ENCODE assay signal across 8 cellular contexts in the genomic region with DNA sequence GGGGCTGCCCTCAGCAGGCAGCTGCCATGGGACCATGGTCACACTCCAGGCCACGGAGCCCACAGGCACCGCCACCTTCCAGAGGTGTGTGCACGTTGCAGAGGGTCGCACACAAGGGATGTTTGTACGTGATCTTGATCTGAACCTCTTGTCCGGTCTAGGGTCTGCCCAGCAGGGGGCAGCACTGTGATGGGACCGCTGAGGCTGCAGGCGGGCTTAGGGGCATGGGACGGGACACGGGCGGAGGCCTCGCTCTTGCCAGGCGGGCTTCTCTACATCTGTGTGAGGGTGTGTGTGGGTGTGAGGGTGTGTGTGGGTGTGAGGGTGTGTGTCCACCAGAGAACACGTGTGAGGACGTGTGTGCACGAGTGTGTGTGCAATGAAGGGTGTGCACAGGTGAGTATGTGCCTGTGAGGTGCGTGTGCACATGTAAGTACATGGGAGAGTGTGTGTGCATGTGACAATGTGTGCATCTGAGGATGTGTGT. TPM values are rescaled to one million over a fixed set of nuclear protein-coding genes. Genes with fewer than 3 reads are reported as not detected.
DNase-seq lines count a peak whose midpoint lies in the region; FAIRE-seq and TF ChIP-seq lines count a peak whose summit lies in the region.

No MANE protein-coding gene starts in this region.

- no peak overlapping the region for H3K9ac ChIP-seq in keratinocyte (ENCODE audit: control insufficient read depth, extremely low read depth, insufficient read depth, low read length)

- H4K20me1 ChIP-seq in keratinocyte (ENCODE audit: control insufficient read depth, extremely low read depth, insufficient read depth, low read length): no peaks in the 10 kb centered on the region

- peak; percentile 27 for DNase-seq in GM19240 (ENCODE audit: insufficient read length, low spot score)
- DNase-seq in T follicular helper cell (ENCODE audit: low read depth): peak; percentile 63
- peak; percentile 20 for DNase-seq in activated naive CD8-positive, alpha-beta T cell treated with anti-CD3 and anti-CD28 coated beads, Interleukin-2, amount 50 U/mL, for 16 hours (ENCODE audit: low read depth, low spot score)
- peak; percentile 5 for DNase-seq in keratinocyte (ENCODE audit: low read depth, low spot score)
- DNase-seq in stimulated activated CD4-positive, alpha-beta T cell treated with anti-CD3 and anti-CD28 coated beads, TNF-alpha, amount 100 ng/mL, for 1 hour (ENCODE audit: low read depth in 3 of 3, low spot score in 1 of 3): peak; percentile 37 to 62 (median 42)
- DNase-seq in SK-N-DZ (ENCODE audit: low spot score): no peak
- no peak for DNase-seq in NCI-H1092 (lab: John Stamatoyannopoulos, UW)
- no peak for DNase-seq in NCI-H1092 treated with DMSO at 0.1 percent for 48 hours (lab: John Stamatoyannopoulos, UW)

- no peaks in the 10 kb centered on the region for H3K79me2 ChIP-seq in keratinocyte (ENCODE audit: control insufficient read depth, insufficient read depth, low read length)

- H3K27ac ChIP-seq in keratinocyte (ENCODE audit: control insufficient read depth, insufficient read depth, low read length): no peak overlapping the region

- H3K4me1 ChIP-seq in keratinocyte (ENCODE audit: control insufficient read depth, extremely low read depth, insufficient read depth, low read length): no peaks in the 10 kb centered on the region

- peaks cover 20% of the 10 kb centered on the region for H3K27me3 ChIP-seq in keratinocyte (ENCODE audit: control insufficient read depth, extremely low read depth, insufficient read depth, low read length)

- no peaks in the 10 kb centered on the region for H3K9me1 ChIP-seq in keratinocyte (ENCODE audit: control insufficient read depth, extremely low read depth, insufficient read depth, low read length)

- H3K9me3 ChIP-seq in keratinocyte (ENCODE audit: control insufficient read depth, low read depth, low read length): no peaks in the 10 kb centered on the region

- H3K4me2 ChIP-seq in keratinocyte (ENCODE audit: control insufficient read depth, extremely low read depth, insufficient read depth, low read depth, low read length): no peak overlapping the region

- H3K4me3 ChIP-seq in keratinocyte (ENCODE audit: control insufficient read depth in 2 of 3, extremely low read depth in 1 of 3, insufficient read depth in 2 of 3, low read depth in 1 of 3, low read length in 3 of 3): no peak overlapping the region

- no peaks in the 10 kb centered on the region for H3K36me3 ChIP-seq in keratinocyte (ENCODE audit: control insufficient read depth in 2 of 2, extremely low read depth in 1 of 2, insufficient read depth in 2 of 2, low read length in 2 of 2)

- TF ChIP-seq CTCF in keratinocyte (optimal IDR thresholded peaks at IDR 0.05 in 1 of 3, IDR thresholded peaks at IDR 0.05 in 1 of 3, conservative IDR thresholded peaks at IDR 0.05 in 1 of 3; ENCODE audit: extremely low read depth in 1 of 3, insufficient read depth in 2 of 3, low read length in 3 of 3): peak; percentile 45 to 82 (median 73)

- FAIRE-seq in keratinocyte (lab: Jason Lieb, UNC): no peak

- no peak overlapping the region for H2AFZ ChIP-seq in keratinocyte (ENCODE audit: control insufficient read depth, low read length)

- dilution Hi-C loops in keratinocyte (cut with MboI; ENCODE audit: extremely low pct_ligation_motif_present, low sequenced_read_pairs): no loop called here

RNA-seq across cellular contexts. Expression of a gene that starts 52.4 kb away (rescaled TPM):
- not detected in 3 replicates for polyA plus RNA-seq in keratinocyte
- not detected for polyA plus RNA-seq in keratinocyte (2011; ENCODE audit: low read depth)
- polyA plus RNA-seq in keratinocyte (2011; cell fraction: cytosol; rRNA removed): 0.01 TPM in 1 of 2 replicates, not detected in the other
- 0.01 TPM in 1 of 2 replicates, not detected in the other for polyA plus RNA-seq in keratinocyte (2011; cell fraction: nucleus; rRNA removed)
- polyA plus RNA-seq in keratinocyte (2012; ENCODE audit: low replicate concordance): not detected in 2 replicates
- 0.07 TPM in 1 of 3 replicates, not detected in the others for polyA minus RNA-seq in keratinocyte
- polyA minus RNA-seq in keratinocyte (2011; cell fraction: cytosol; rRNA and poly(A)+ RNA removed): not detected
- polyA minus RNA-seq in keratinocyte (2011; cell fraction: nucleus; rRNA and poly(A)+ RNA removed): not detected in 2 replicates
- polyA plus RNA-seq in SK-N-DZ (2014; cell fraction: cytosol; rRNA removed): not detected in 2 replicates
- not detected in 2 replicates for polyA plus RNA-seq in SK-N-DZ (2014; cell fraction: nucleus; rRNA removed)

Comparison
In these comparisons a context has a peak if more than half of its experiments do, and no peak if none do; other contexts are left out.
1. DNase-seq: peak in GM19240 (single experiment), T follicular helper cell (single experiment), activated naive CD8-positive, alpha-beta T cell treated with anti-CD3 and anti-CD28 coated beads, Interleukin-2, amount 50 U/mL, for 16 hours (single experiment), keratinocyte (single experiment) and stimulated activated CD4-positive, alpha-beta T cell treated with anti-CD3 and anti-CD28 coated beads, TNF-alpha, amount 100 ng/mL, for 1 hour (3 of 3); none in SK-N-DZ (single experiment), NCI-H1092 (single experiment) and NCI-H1092 treated with DMSO at 0.1 percent for 48 hours (single experiment).